ENCODE assay signal across 1 cellular context in genomic region chr2:149538138-149538833, GRCh38.
TF ChIP-seq lines count a peak whose summit lies in the region.

No MANE protein-coding gene starts in this region.

TF ChIP-seq in HEK293, 187 proteins besides CTCF, POLR2A, EP300 and RAD21 (continued from another document):
- TF ChIP-seq IKZF3 (tag by site-specific recombination; IDR thresholded peaks at IDR 0.05): peak; percentile 27; the same call in 1 of the 2 replicates
- peak; percentile 13; the same call in 1 of the 2 replicates for TF ChIP-seq ZNF600 (tag by site-specific recombination; IDR thresholded peaks at IDR 0.05)
- TF ChIP-seq ZFHX2 (tag by site-specific recombination; conservative IDR thresholded peaks at IDR 0.05): no peak
- peak; percentile 96 for TF ChIP-seq ZNF10 (tag by site-specific recombination; IDR thresholded peaks at IDR 0.05)
- TF ChIP-seq SP2 (tag by site-specific recombination; IDR thresholded peaks at IDR 0.05): no peak
- no peak for TF ChIP-seq HOXC10 (CRISPR knock-in tag; IDR thresholded peaks at IDR 0.05)
- peak; percentile 36; the same call in 1 of the 2 replicates for TF ChIP-seq WT1 (tag by site-specific recombination; IDR thresholded peaks at IDR 0.05)
- TF ChIP-seq ZEB2 (tag by site-specific recombination; IDR thresholded peaks at IDR 0.05): no peak
- no peak for TF ChIP-seq ZNF585B (tag by site-specific recombination; IDR thresholded peaks at IDR 0.05)
- TF ChIP-seq ZNF114 (tag by site-specific recombination; IDR thresholded peaks at IDR 0.05): no peak
- TF ChIP-seq ATF2 (tag by site-specific recombination; IDR thresholded peaks at IDR 0.05; ENCODE audit: low read depth): no peak
- peak; percentile 44; the same call in 1 of the 2 replicates for TF ChIP-seq ZNF501 (tag by site-specific recombination; IDR thresholded peaks at IDR 0.05)
- TF ChIP-seq, protein P1, sequence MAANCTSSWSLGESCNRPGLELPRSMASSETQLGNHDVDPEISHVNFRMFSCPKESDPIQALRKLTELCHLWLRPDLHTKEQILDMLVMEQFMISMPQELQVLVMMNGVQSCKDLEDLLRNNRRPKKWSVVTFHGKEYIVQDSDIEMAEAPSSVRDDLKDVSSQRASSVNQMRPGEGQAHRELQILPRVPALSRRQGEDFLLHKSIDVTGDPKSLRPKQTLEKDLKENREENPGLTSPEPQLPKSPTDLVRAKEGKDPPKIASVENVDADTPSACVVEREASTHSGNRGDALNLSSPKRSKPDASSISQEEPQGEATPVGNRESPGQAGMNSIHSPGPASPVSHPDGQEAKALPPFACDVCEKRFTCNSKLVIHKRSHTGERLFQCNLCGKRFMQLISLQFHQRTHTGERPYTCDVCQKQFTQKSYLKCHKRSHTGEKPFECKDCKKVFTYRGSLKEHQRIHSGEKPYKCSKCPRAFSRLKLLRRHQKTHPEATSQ (tag by site-specific recombination; IDR thresholded peaks at IDR 0.05): no peak
- TF ChIP-seq ZNF555 (tag by site-specific recombination; conservative IDR thresholded peaks at IDR 0.05): no peak
- TF ChIP-seq ZNF350 (tag by site-specific recombination; IDR thresholded peaks at IDR 0.05): no peak
- peak; percentile 36; the same call in 1 of the 2 replicates for TF ChIP-seq KLF1 (tag by site-specific recombination; IDR thresholded peaks at IDR 0.05)
- TF ChIP-seq OSR2 (tag by site-specific recombination; IDR thresholded peaks at IDR 0.05): peak; percentile 67
- TF ChIP-seq ZNF362 (tag by site-specific recombination; IDR thresholded peaks at IDR 0.05): 0 out of 2 replicates have a peak, but pooled peaks have one; percentile 63
- TF ChIP-seq GFI1B (tag by site-specific recombination; IDR thresholded peaks at IDR 0.05): no peak
- no peak for TF ChIP-seq ZNF610 (tag by site-specific recombination; IDR thresholded peaks at IDR 0.05; ENCODE audit: borderline replicate concordance)
- TF ChIP-seq ZNF366 (tag by site-specific recombination; conservative IDR thresholded peaks at IDR 0.05): peak; percentile 70
- TF ChIP-seq KLF7 (tag by site-specific recombination; IDR thresholded peaks at IDR 0.05; ENCODE audit: borderline replicate concordance): no peak
- TF ChIP-seq INSM2 (tag by site-specific recombination; IDR thresholded peaks at IDR 0.05): peak; percentile 53; the same call in 1 of the 2 replicates
- no peak for TF ChIP-seq KLF17 (tag by site-specific recombination; IDR thresholded peaks at IDR 0.05)
- TF ChIP-seq HOXD13 (CRISPR knock-in tag; IDR thresholded peaks at IDR 0.05; ENCODE audit: borderline replicate concordance): no peak
- TF ChIP-seq PRDM6 (tag by site-specific recombination; IDR thresholded peaks at IDR 0.05): peak; percentile 62
- TF ChIP-seq MZF1 (tag by site-specific recombination; IDR thresholded peaks at IDR 0.05; ENCODE audit: borderline replicate concordance): no peak
- TF ChIP-seq ZNF747 (tag by site-specific recombination; IDR thresholded peaks at IDR 0.05): no peak
- peak; percentile 89 for TF ChIP-seq KLF10 (tag by site-specific recombination; IDR thresholded peaks at IDR 0.05)
- peak; percentile 55 for TF ChIP-seq ZNF629 (tag by site-specific recombination; IDR thresholded peaks at IDR 0.05)
- TF ChIP-seq ZNF184 (tag by site-specific recombination; IDR thresholded peaks at IDR 0.05): 0 out of 2 replicates have a peak, but pooled peaks have one; percentile 54
- TF ChIP-seq, protein P2, sequence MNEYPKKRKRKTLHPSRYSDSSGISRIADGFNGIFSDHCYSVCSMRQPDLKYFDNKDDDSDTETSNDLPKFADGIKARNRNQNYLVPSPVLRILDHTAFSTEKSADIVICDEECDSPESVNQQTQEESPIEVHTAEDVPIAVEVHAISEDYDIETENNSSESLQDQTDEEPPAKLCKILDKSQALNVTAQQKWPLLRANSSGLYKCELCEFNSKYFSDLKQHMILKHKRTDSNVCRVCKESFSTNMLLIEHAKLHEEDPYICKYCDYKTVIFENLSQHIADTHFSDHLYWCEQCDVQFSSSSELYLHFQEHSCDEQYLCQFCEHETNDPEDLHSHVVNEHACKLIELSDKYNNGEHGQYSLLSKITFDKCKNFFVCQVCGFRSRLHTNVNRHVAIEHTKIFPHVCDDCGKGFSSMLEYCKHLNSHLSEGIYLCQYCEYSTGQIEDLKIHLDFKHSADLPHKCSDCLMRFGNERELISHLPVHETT (tag by site-specific recombination; IDR thresholded peaks at IDR 0.05): 0 out of 2 replicates have a peak, but pooled peaks have one; percentile 25
- TF ChIP-seq ZNF514 (tag by site-specific recombination; IDR thresholded peaks at IDR 0.05): no peak
- TF ChIP-seq ZBTB44 (tag by site-specific recombination; IDR thresholded peaks at IDR 0.05): no peak
- peak; percentile 55; the same call in 1 of the 2 replicates for TF ChIP-seq SCRT2 (tag by site-specific recombination; IDR thresholded peaks at IDR 0.05)
